In genomic region chr3:113717308-113717707, GRCh38 we compare ENCODE assay signal across 1 cellular context.
A peak's percentile ranks its signal among the peaks of the same experiment; 100 is the strongest.
TF ChIP-seq lines count a peak whose summit lies in the region.

No MANE protein-coding gene starts in this region.

TF ChIP-seq in HepG2, 621 proteins besides CTCF, POLR2A, EP300 and RAD21:
- TF ChIP-seq THRA (CRISPR knock-in tag; IDR thresholded peaks at IDR 0.05; ENCODE audit: borderline replicate concordance) (no peak), AGO2 (optimal IDR thresholded peaks at IDR 0.05; ENCODE audit: low read depth, low read length) (peak; percentile 22)
- TF ChIP-seq, protein P1, sequence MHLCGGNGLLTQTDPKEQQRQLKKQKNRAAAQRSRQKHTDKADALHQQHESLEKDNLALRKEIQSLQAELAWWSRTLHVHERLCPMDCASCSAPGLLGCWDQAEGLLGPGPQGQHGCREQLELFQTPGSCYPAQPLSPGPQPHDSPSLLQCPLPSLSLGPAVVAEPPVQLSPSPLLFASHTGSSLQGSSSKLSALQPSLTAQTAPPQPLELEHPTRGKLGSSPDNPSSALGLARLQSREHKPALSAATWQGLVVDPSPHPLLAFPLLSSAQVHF (CRISPR knock-in tag; IDR thresholded peaks at IDR 0.05): no peak
